Comparison of ENCODE assay signal across 8 cellular contexts in the genomic region with DNA sequence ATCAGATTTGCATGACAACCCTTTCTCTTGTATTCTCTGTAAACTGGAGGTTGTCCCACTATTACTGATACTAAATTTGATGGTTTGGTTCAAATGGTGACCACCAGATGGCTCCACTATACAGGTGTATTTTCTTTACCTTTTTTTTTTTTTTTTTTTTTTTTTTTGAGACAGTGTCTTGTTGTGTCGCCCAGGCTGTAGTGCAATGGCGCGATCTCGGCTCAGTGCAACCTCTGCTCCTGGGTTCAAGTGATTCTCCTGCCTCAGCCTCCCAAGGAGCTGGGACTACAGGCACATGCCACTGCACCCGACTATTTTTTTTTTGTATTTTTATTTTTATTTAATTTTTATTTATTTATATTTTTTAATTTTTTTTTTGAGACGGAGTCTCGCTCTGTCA. TPM values are rescaled to one million over a fixed set of nuclear protein-coding genes. Genes with fewer than 3 reads are reported as not detected.
DNase-seq lines count a peak whose midpoint lies in the region; ATAC-seq and TF ChIP-seq lines count a peak whose summit lies in the region.

No MANE protein-coding gene starts in this region.

- H3K27me3 ChIP-seq in Karpas-422 (ENCODE audit: low read length) (no peaks in the 10 kb centered on the region), hepatocyte (no peaks in the 10 kb centered on the region)

- no peaks in the 10 kb centered on the region for H3K9me3 ChIP-seq in Karpas-422 (ENCODE audit: low read length)
- H3K9me3 ChIP-seq in hepatocyte (ENCODE audit: low read depth), result no peaks in the 10 kb centered on the region

- H3K27ac Mint-ChIP-seq in activated CD4-positive, alpha-beta T cell treated with anti-CD3 and anti-CD28 coated beads, Interleukin-2, amount 10 ng/mL, durations not matched to agents 24 days and 14 days, result no peak overlapping the region

- 70% methylated on average over 7 of the region's 7 CpGs for WGBS in hepatocyte (ENCODE audit: low lambda C conversion rate, missing lambda C conversion rate)

- H4K20me1 ChIP-seq in Karpas-422 (ENCODE audit: insufficient read depth, low read depth, low read length) (0 out of 2 replicates have a peak, but pooled peaks cover 3% of the 10 kb centered on the region), hepatocyte (ENCODE audit: insufficient read depth, poor library complexity, severe bottlenecking) (no peaks in the 10 kb centered on the region)

- no peak overlapping the region for H3K27ac ChIP-seq in Karpas-422 (ENCODE audit: low read length)
- no peak overlapping the region for H3K27ac ChIP-seq in hepatocyte

- H2AFZ ChIP-seq in Karpas-422 (ENCODE audit: low read length) (no peak overlapping the region), hepatocyte (no peak overlapping the region)

- DNase-seq in activated T-cell treated with anti-CD3 and anti-CD28 coated beads for 24 hours (ENCODE audit: low read depth) (peak; percentile 15), Karpas-422 (peak; percentile 87), hepatocyte (ENCODE audit: low spot score) (peak; percentile 67), COLO829 (ENCODE audit: low spot score) (no peak)
- no peak for DNase-seq in activated T-cell treated with anti-CD3 and anti-CD28 coated beads, Interleukin-2, amount 50 U/mL, for 1 hour
- DNase-seq in activated CD4-positive, alpha-beta T cell treated with anti-CD3 and anti-CD28 coated beads, Interleukin-2, amount 10 ng/mL, durations not matched to agents 24 days and 14 days, result peak; percentile 84

- H3K4me1 Mint-ChIP-seq in activated CD4-positive, alpha-beta T cell treated with anti-CD3 and anti-CD28 coated beads, Interleukin-2, amount 10 ng/mL, durations not matched to agents 24 days and 14 days, result peaks cover 21% of the 10 kb centered on the region

- H3K79me2 ChIP-seq in Karpas-422 (ENCODE audit: low read length) (peaks cover 44% of the 10 kb centered on the region), hepatocyte (peaks cover 53% of the 10 kb centered on the region)

- no peak overlapping the region for H3K4me3 Mint-ChIP-seq in activated CD4-positive, alpha-beta T cell treated with anti-CD3 and anti-CD28 coated beads, Interleukin-2, amount 10 ng/mL, durations not matched to agents 24 days and 14 days

- H3K36me3 Mint-ChIP-seq in activated CD4-positive, alpha-beta T cell treated with anti-CD3 and anti-CD28 coated beads, Interleukin-2, amount 10 ng/mL, durations not matched to agents 24 days and 14 days (ENCODE audit: low read depth), result peaks cover 25% of the 10 kb centered on the region

- H3K4me1 ChIP-seq in Karpas-422 (ENCODE audit: low read length) (peaks cover 9% of the 10 kb centered on the region), hepatocyte (ENCODE audit: insufficient read depth) (peaks cover 3% of the 10 kb centered on the region)

- no peaks in the 10 kb centered on the region for H3K9me2 ChIP-seq in Karpas-422 (replicated peaks; ENCODE audit: insufficient read depth, low read length)
- H3K9me2 ChIP-seq in hepatocyte (replicated peaks; ENCODE audit: insufficient read depth), result no peaks in the 10 kb centered on the region

- ATAC-seq in GM21390 (IDR thresholded peaks at IDR 0.05; ENCODE audit: unreplicated experiment) (no peak), GM19397 (IDR thresholded peaks at IDR 0.05; ENCODE audit: unreplicated experiment) (no peak)

- H3K27me3 Mint-ChIP-seq in activated CD4-positive, alpha-beta T cell treated with anti-CD3 and anti-CD28 coated beads, Interleukin-2, amount 10 ng/mL, durations not matched to agents 24 days and 14 days, result no peaks in the 10 kb centered on the region

- peak; percentile 49 for TF ChIP-seq CTCF in hepatocyte (IDR thresholded peaks at IDR 0.05; ENCODE audit: poor library complexity)

- no peaks in the 10 kb centered on the region for H3K36me3 ChIP-seq in Karpas-422 (ENCODE audit: insufficient read depth, low read length)
- H3K36me3 ChIP-seq in hepatocyte (replicated peaks; ENCODE audit: insufficient read depth, low read depth), result no peaks in the 10 kb centered on the region

- no peak overlapping the region for H3K4me3 ChIP-seq in Karpas-422 (ENCODE audit: low read length)
- no peak overlapping the region for H3K4me3 ChIP-seq in hepatocyte

- no peak overlapping the region for H3K9ac ChIP-seq in Karpas-422 (ENCODE audit: low read length)

- intact Hi-C loops in activated CD4-positive, alpha-beta T cell treated with anti-CD3 and anti-CD28 coated beads, Interleukin-2, amount 10 ng/mL, durations not matched to agents 24 days and 14 days (cut with micrococcal nuclease), result no loop called here

- peaks cover 5% of the 10 kb centered on the region for H3K9me3 Mint-ChIP-seq in activated CD4-positive, alpha-beta T cell treated with anti-CD3 and anti-CD28 coated beads, Interleukin-2, amount 10 ng/mL, durations not matched to agents 24 days and 14 days

- H3K4me2 ChIP-seq in Karpas-422 (ENCODE audit: low read depth, low read length, poor library complexity, severe bottlenecking), result no peak overlapping the region
- H3K4me2 ChIP-seq in hepatocyte, result no peak overlapping the region

RNA-seq across cellular contexts. Expression of a gene that starts 6.6 kb away (rescaled TPM):
- 86.1 and 87.6 TPM in 2 replicates for total RNA-seq in Karpas-422 (2014; rRNA removed; shearing (Covaris generic); ENCODE audit: low replicate concordance)
- 107 and 109 TPM in 2 replicates for total RNA-seq in activated CD4-positive, alpha-beta T cell treated with anti-CD3 and anti-CD28 coated beads, Interleukin-2, amount 10 ng/mL, durations not matched to agents 24 days and 14 days
- 94.8 and 101 TPM in 2 replicates for total RNA-seq in hepatocyte
- polyA plus RNA-seq in hepatocyte, result 84.6 and 88.1 TPM in 2 replicates

RNA-seq across cellular contexts. Expression of a gene that starts 27.7 kb away (rescaled TPM):
- total RNA-seq in Karpas-422 (2014; rRNA removed; shearing (Covaris generic); ENCODE audit: low replicate concordance), result 41.0 and 49.6 TPM in 2 replicates
- total RNA-seq in activated CD4-positive, alpha-beta T cell treated with anti-CD3 and anti-CD28 coated beads, Interleukin-2, amount 10 ng/mL, durations not matched to agents 24 days and 14 days, result 83.0 and 88.3 TPM in 2 replicates
- total RNA-seq in hepatocyte, result 236 and 264 TPM in 2 replicates
- polyA plus RNA-seq in hepatocyte, result 138 and 143 TPM in 2 replicates

RNA-seq across cellular contexts. Expression of a gene that starts 41.1 kb away (rescaled TPM):
- total RNA-seq in Karpas-422 (2014; rRNA removed; shearing (Covaris generic); ENCODE audit: low replicate concordance), result 72.9 and 79.7 TPM in 2 replicates
- total RNA-seq in activated CD4-positive, alpha-beta T cell treated with anti-CD3 and anti-CD28 coated beads, Interleukin-2, amount 10 ng/mL, durations not matched to agents 24 days and 14 days, result 85.3 and 88.2 TPM in 2 replicates
- 58.0 and 67.0 TPM in 2 replicates for total RNA-seq in hepatocyte
- polyA plus RNA-seq in hepatocyte, result 90.7 and 98.6 TPM in 2 replicates

Comparison
In these comparisons a context has a peak if more than half of its experiments do, and no peak if none do; other contexts are left out.
1. DNase-seq: peak in activated T-cell treated with anti-CD3 and anti-CD28 coated beads for 24 hours (single experiment), Karpas-422 (single experiment), activated CD4-positive, alpha-beta T cell treated with anti-CD3 and anti-CD28 coated beads, Interleukin-2, amount 10 ng/mL, durations not matched to agents 24 days and 14 days (single experiment) and hepatocyte (single experiment); none in activated T-cell treated with anti-CD3 and anti-CD28 coated beads, Interleukin-2, amount 50 U/mL, for 1 hour (single experiment) and COLO829 (single experiment).